In genomic region chr17:2089021-2089422, GRCh38 we compare ENCODE assay signal across 8 cellular contexts. TPM values are rescaled to one million over a fixed set of nuclear protein-coding genes. Genes with fewer than 3 reads are reported as not detected.
A peak's percentile ranks its signal among the peaks of the same experiment; 100 is the strongest.
DNase-seq lines count a peak whose midpoint lies in the region; ATAC-seq and TF ChIP-seq lines count a peak whose summit lies in the region.

No MANE protein-coding gene starts in this region.

- H3K36me3 ChIP-seq in muscle layer of duodenum (ENCODE audit: control insufficient read depth in 1 of 2, insufficient read depth in 2 of 2, low read length in 2 of 2), result no peaks in the 10 kb centered on the region
- H3K36me3 ChIP-seq in WERI-Rb-1, result peaks cover 9% of the 10 kb centered on the region; the same call in 1 of the 2 replicates

- H3K4me1 Mint-ChIP-seq in activated T-cell treated with anti-CD3 and anti-CD28 coated beads, Interleukin-2, amount 50 U/mL, for 4 hours (ENCODE audit: low read depth), result peaks cover 61% of the 10 kb centered on the region
- H3K4me1 Mint-ChIP-seq in activated naive CD8-positive, alpha-beta T cell treated with anti-CD3 and anti-CD28 coated beads, Interleukin-2, amount 50 U/mL, for 24 hours, result peaks cover 64% of the 10 kb centered on the region

- H3K4me3 Mint-ChIP-seq in activated T-cell treated with anti-CD3 and anti-CD28 coated beads, Interleukin-2, amount 50 U/mL, for 4 hours, result peak overlapping the region; percentile 89
- H3K4me3 Mint-ChIP-seq in activated naive CD8-positive, alpha-beta T cell treated with anti-CD3 and anti-CD28 coated beads, Interleukin-2, amount 50 U/mL, for 24 hours, result peak overlapping the region; percentile 81

- TF ChIP-seq CTCF in WERI-Rb-1 (IDR thresholded peaks at IDR 0.05; ENCODE audit: low read depth, low read length), result no peak

- no peaks in the 10 kb centered on the region for H3K27me3 ChIP-seq in muscle layer of duodenum (ENCODE audit: low read depth, low read length)
- no peaks in the 10 kb centered on the region for H3K27me3 ChIP-seq in WERI-Rb-1 (ENCODE audit: insufficient read depth, low read depth, severe bottlenecking)

- DNase-seq in activated T-cell treated with anti-CD3 and anti-CD28 coated beads, Interleukin-2, amount 50 U/mL, for 4 hours, result no peak
- DNase-seq in activated T-cell treated with anti-CD3 and anti-CD28 coated beads for 4 hours, result no peak
- DNase-seq in activated naive CD8-positive, alpha-beta T cell treated with anti-CD3 and anti-CD28 coated beads, Interleukin-2, amount 50 U/mL, for 24 hours, result no peak
- no peak for DNase-seq in DMS79 treated with DMSO at 0.1 percent for 48 hours (lab: John Stamatoyannopoulos, UW)
- no peak for DNase-seq in WERI-Rb-1
- DNase-seq in hypothalamus (lab: John Stamatoyannopoulos, UW), result no peak

- peak overlapping the region; percentile 89 for H3K27ac ChIP-seq in muscle layer of duodenum (ENCODE audit: low read length)
- H3K27ac ChIP-seq in WERI-Rb-1, result no peak overlapping the region

- H3K9me3 ChIP-seq in muscle layer of duodenum (ENCODE audit: control insufficient read depth in 1 of 2, low read length in 2 of 2) (no peaks in the 10 kb centered on the region), WERI-Rb-1 (ENCODE audit: severe bottlenecking) (no peaks in the 10 kb centered on the region)

- H3K36me3 Mint-ChIP-seq in activated T-cell treated with anti-CD3 and anti-CD28 coated beads, Interleukin-2, amount 50 U/mL, for 4 hours (ENCODE audit: insufficient read depth), result peaks cover 21% of the 10 kb centered on the region
- peaks cover 20% of the 10 kb centered on the region for H3K36me3 Mint-ChIP-seq in activated naive CD8-positive, alpha-beta T cell treated with anti-CD3 and anti-CD28 coated beads, Interleukin-2, amount 50 U/mL, for 24 hours (ENCODE audit: low read depth)

- H3K4me1 ChIP-seq in muscle layer of duodenum (ENCODE audit: control insufficient read depth in 1 of 2, insufficient read depth in 2 of 2, low read length in 2 of 2), result peaks cover 43 to 69% of the 10 kb centered on the region in 2 donors

- peak overlapping the region; percentile 84 for H3K27ac Mint-ChIP-seq in activated naive CD8-positive, alpha-beta T cell treated with anti-CD3 and anti-CD28 coated beads, Interleukin-2, amount 50 U/mL, for 24 hours

- H3K4me3 ChIP-seq in muscle layer of duodenum (ENCODE audit: low read depth in 1 of 2, low read length in 2 of 2) (peak overlapping the region; percentile 31 to 54), WERI-Rb-1 (ENCODE audit: low read depth, low read length) (no peak overlapping the region)

- H3K27me3 Mint-ChIP-seq in activated T-cell treated with anti-CD3 and anti-CD28 coated beads, Interleukin-2, amount 50 U/mL, for 4 hours (ENCODE audit: low read depth), result no peaks in the 10 kb centered on the region
- no peaks in the 10 kb centered on the region for H3K27me3 Mint-ChIP-seq in activated naive CD8-positive, alpha-beta T cell treated with anti-CD3 and anti-CD28 coated beads, Interleukin-2, amount 50 U/mL, for 24 hours

- peak; percentile 16 to 39 for ATAC-seq in activated T-cell treated with anti-CD3 and anti-CD28 coated beads, Interleukin-2, amount 50 U/mL, for 4 hours
- peak; percentile 12 for ATAC-seq in HG03108 (IDR thresholded peaks at IDR 0.05; ENCODE audit: unreplicated experiment)
- peak; percentile 41 for ATAC-seq in activated naive CD8-positive, alpha-beta T cell treated with anti-CD3 and anti-CD28 coated beads, Interleukin-2, amount 50 U/mL, for 24 hours

- no peaks in the 10 kb centered on the region for H3K9me3 Mint-ChIP-seq in activated T-cell treated with anti-CD3 and anti-CD28 coated beads, Interleukin-2, amount 50 U/mL, for 4 hours
- H3K9me3 Mint-ChIP-seq in activated naive CD8-positive, alpha-beta T cell treated with anti-CD3 and anti-CD28 coated beads, Interleukin-2, amount 50 U/mL, for 24 hours, result no peaks in the 10 kb centered on the region

RNA-seq across cellular contexts. Expression of gene HIC1, which starts 34.1 kb away (rescaled TPM):
- total RNA-seq in activated T-cell treated with anti-CD3 and anti-CD28 coated beads, Interleukin-2, amount 50 U/mL, for 4 hours, result 10 to 100 TPM; 18.9 to 60.9 (median 31.5) TPM

RNA-seq across cellular contexts. Expression of gene OVCA2, which starts 47.2 kb away (rescaled TPM):
- 10 to 100 TPM; 67.7 to 74.4 (median 70.7) TPM for total RNA-seq in activated T-cell treated with anti-CD3 and anti-CD28 coated beads, Interleukin-2, amount 50 U/mL, for 4 hours

RNA-seq across cellular contexts. Expression of gene DPH1, which starts 59.1 kb away (rescaled TPM):
- 10 to 100 TPM; 56.6 to 59.9 (median 58.5) TPM for total RNA-seq in activated T-cell treated with anti-CD3 and anti-CD28 coated beads, Interleukin-2, amount 50 U/mL, for 4 hours
